Comparison of ENCODE assay signal across 7 cellular contexts in genomic region chr9:77518688-77519087, GRCh38.
"Had no signal": no experiment of that assay in that cellular context is flagged by ENCODE, and none has a peak within 500 bp of the region (broad histone marks: within the 10 kb centered on the region; RNA-seq: fewer than 3 reads in every experiment).

No MANE protein-coding gene starts in this region.

- H3K27ac Mint-ChIP-seq: GM23338, H9 had no signal

- H2AFZ ChIP-seq: GM23338 had no signal

- H3K4me1 Mint-ChIP-seq: GM23338, H9 had no signal

- H3K4me3 Mint-ChIP-seq: GM23338, H9 had no signal

- H3K4me3 ChIP-seq: GM23338 had no signal

- DNase-seq: H9, HCEC 1CT, IMR-90 had no signal

- H3K4me2 ChIP-seq: GM23338 had no signal

- ATAC-seq: GM23338 had no signal

- FAIRE-seq: H1, H54, HTR-8/SVneo had no signal

- H3K9me3 Mint-ChIP-seq: GM23338 had no signal
